Comparison of ENCODE assay signal across 7 cellular contexts in genomic region chr14:65102441-65103149, GRCh38.
A peak's percentile ranks its signal among the peaks of the same experiment; 100 is the strongest.
DNase-seq lines count a peak whose midpoint lies in the region; ATAC-seq, FAIRE-seq and TF ChIP-seq lines count a peak whose summit lies in the region.

Gene MAX (minus strand): TSS chr14:65102517. CDS start chr14:65102339, 178 bp downstream.

- ATAC-seq in HG02981 (IDR thresholded peaks at IDR 0.05; ENCODE audit: unreplicated experiment): peak; percentile 84

- peak; percentile 97 for FAIRE-seq in GM18507 (lab: Jason Lieb, UNC)

- H3K4me3 ChIP-seq in astrocyte of the spinal cord (ENCODE audit: low read depth, low read length): peak within 1 kb of the TSS; percentile 85

- in situ Hi-C loops in astrocyte of the spinal cord (cut with HindIII; ENCODE audit: low sequenced_read_pairs): no loop called here

- DNase-seq in GM18507 (ENCODE audit: extremely low spot score, insufficient read length, low read depth) (peak; percentile 96), NCI-H2081 (lab: John Stamatoyannopoulos, UW) (peak; percentile 96 to 98), T1000 (lab: John Stamatoyannopoulos, UW) (peak; percentile 96), astrocyte of the spinal cord (ENCODE audit: low read depth, low spot score) (peak; percentile 99), hippocampal formation (lab: John Stamatoyannopoulos, UW) (peak; percentile 99), retina (peak; percentile 93)

- TF ChIP-seq CTCF in astrocyte of the spinal cord (IDR thresholded peaks at IDR 0.05; ENCODE audit: low read depth, low read length): no peak

Comparison
In these comparisons a context has a peak if more than half of its experiments do, and no peak if none do; other contexts are left out.
1. Peak in every context shown above with its lines: DNase-seq, ATAC-seq and H3K4me3 ChIP-seq.